ENCODE assay signal across 16 cellular contexts in the genomic region with DNA sequence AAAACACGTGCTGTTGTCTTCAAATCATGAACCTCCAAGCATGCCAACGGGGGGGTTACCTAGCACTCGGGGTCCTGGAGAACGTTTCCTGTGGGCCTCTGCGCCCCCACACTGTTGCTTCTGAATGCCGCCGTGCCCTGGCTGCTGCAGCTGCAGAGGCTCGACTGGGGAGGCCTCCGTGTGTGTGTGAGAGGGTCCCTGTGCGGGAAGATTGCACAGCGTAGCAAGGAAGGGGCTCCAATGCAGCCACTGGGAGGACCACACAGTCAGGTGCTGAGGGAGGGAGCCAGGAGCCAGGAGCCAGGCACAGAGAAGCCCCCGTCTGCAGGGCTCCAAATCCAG.
DNase-seq lines count a peak whose midpoint lies in the region; ATAC-seq and TF ChIP-seq lines count a peak whose summit lies in the region.
"Had no signal": no experiment of that assay in that cellular context is flagged by ENCODE, and none has a peak within 500 bp of the region (broad histone marks: within the 10 kb centered on the region; RNA-seq: fewer than 3 reads in every experiment).

No MANE protein-coding gene starts in this region.

- H3K27me3 Mint-ChIP-seq in activated naive CD8-positive, alpha-beta T cell treated with anti-CD3 and anti-CD28 coated beads, Interleukin-2, amount 10 ng/mL, durations not matched to agents 7 days and 5 days, result peaks cover 29% of the 10 kb centered on the region
- peaks cover 14% of the 10 kb centered on the region for H3K27me3 Mint-ChIP-seq in activated naive CD8-positive, alpha-beta T cell treated with anti-CD3 and anti-CD28 coated beads for 36 hours
- H3K27me3 Mint-ChIP-seq in neural progenitor cell (ENCODE audit: insufficient read depth, low read depth), result peaks cover 5% of the 10 kb centered on the region

- H3K36me3 Mint-ChIP-seq in activated naive CD8-positive, alpha-beta T cell treated with anti-CD3 and anti-CD28 coated beads, Interleukin-2, amount 10 ng/mL, durations not matched to agents 7 days and 5 days, result no peaks in the 10 kb centered on the region
- no peaks in the 10 kb centered on the region for H3K36me3 Mint-ChIP-seq in activated naive CD8-positive, alpha-beta T cell treated with anti-CD3 and anti-CD28 coated beads for 36 hours
- H3K36me3 Mint-ChIP-seq in neural progenitor cell, result no peaks in the 10 kb centered on the region
- H3K36me3 Mint-ChIP-seq: T-cell had no signal

- POLR2A ChIA-PET in activated naive CD8-positive, alpha-beta T cell treated with anti-CD3 and anti-CD28 coated beads, Interleukin-2, amount 10 ng/mL, durations not matched to agents 7 days and 5 days (lab: Charles Lee), result interaction anchor here (1.9 kb wide), 1 partner anchor 15 kb away, joined by 7 read pairs; no protein-coding TSS in a partner anchor
- POLR2A ChIA-PET in OCI-LY7 (lab: Charles Lee), result no interaction called here

- CTCF ChIA-PET in OCI-LY7 (lab: Charles Lee; ENCODE audit: unreplicated experiment), result no interaction called here

- H3K36me3 ChIP-seq in OCI-LY7 (ENCODE audit: insufficient read depth, low read length) (no peaks in the 10 kb centered on the region), neural progenitor cell (no peaks in the 10 kb centered on the region)
- H3K36me3 ChIP-seq: HAP-1 had no signal

- H3K27me3 ChIP-seq in neural progenitor cell, result no peaks in the 10 kb centered on the region

- TF ChIP-seq CTCF in OCI-LY7 (conservative IDR thresholded peaks at IDR 0.05; ENCODE audit: low read length) (no peak), neural progenitor cell (IDR thresholded peaks at IDR 0.05) (no peak)

- DNase-seq in activated naive CD8-positive, alpha-beta T cell treated with anti-CD3 and anti-CD28 coated beads, Interleukin-2, amount 10 ng/mL, durations not matched to agents 7 days and 5 days, result no peak
- DNase-seq in activated naive CD8-positive, alpha-beta T cell treated with anti-CD3 and anti-CD28 coated beads for 36 hours, result no peak
- DNase-seq in OCI-LY7 (ENCODE audit: low spot score) (no peak), neural progenitor cell (ENCODE audit: low spot score) (no peak), SHP77 (lab: John Stamatoyannopoulos, UW) (no peak), NCI-H2029 (lab: John Stamatoyannopoulos, UW) (no peak), activated T-cell treated with anti-CD3 and anti-CD28 coated beads for 4 hours (no peak)
- DNase-seq: 8988T, Kasumi-1, NCI-H187 treated with DMSO at 0.1 percent for 48 hours, NCI-H446 treated with DMSO at 0.1 percent for 48 hours, NCI-H748 treated with DMSO at 0.1 percent for 48 hours, T-cell had no signal

- H3K9ac ChIP-seq in neural progenitor cell, result no peak overlapping the region

- H3K4me2 ChIP-seq in OCI-LY7 (ENCODE audit: low read length) (peak overlapping the region; percentile 41), neural progenitor cell (peak overlapping the region; percentile 27)

- no TSS peak for BruUV-seq in OCI-LY7 (replicated peaks; lab: Mats Ljungman, UMichigan)

- H3K27ac ChIP-seq in OCI-LY7 (ENCODE audit: low read depth, low read length, poor library complexity, severe bottlenecking), result no peak overlapping the region
- no peak overlapping the region for H3K27ac ChIP-seq in neural progenitor cell

- H3K27ac Mint-ChIP-seq in activated naive CD8-positive, alpha-beta T cell treated with anti-CD3 and anti-CD28 coated beads, Interleukin-2, amount 10 ng/mL, durations not matched to agents 7 days and 5 days, result no peak overlapping the region
- H3K27ac Mint-ChIP-seq in activated naive CD8-positive, alpha-beta T cell treated with anti-CD3 and anti-CD28 coated beads for 36 hours, result no peak overlapping the region
- H3K27ac Mint-ChIP-seq in neural progenitor cell, result no peak overlapping the region
- H3K27ac Mint-ChIP-seq: T-cell had no signal

- H4K20me1 ChIP-seq in OCI-LY7 (ENCODE audit: insufficient read depth, low read length) (no peaks in the 10 kb centered on the region), neural progenitor cell (ENCODE audit: low read depth) (no peaks in the 10 kb centered on the region)

- intact Hi-C loops in OCI-LY7 (cut with micrococcal nuclease; ENCODE audit: unreplicated experiment), result no loop called here

- ATAC-seq in activated naive CD8-positive, alpha-beta T cell treated with anti-CD3 and anti-CD28 coated beads, Interleukin-2, amount 10 ng/mL, durations not matched to agents 7 days and 5 days (ENCODE audit: low read depth), result no peak
- ATAC-seq in GM18502 (IDR thresholded peaks at IDR 0.05; ENCODE audit: poor library complexity, unreplicated experiment), result no peak
- ATAC-seq: Panc1, T-cell had no signal

- H3K4me1 ChIP-seq in OCI-LY7 (ENCODE audit: insufficient read depth, low read length, poor library complexity, severe bottlenecking), result peaks cover 60% of the 10 kb centered on the region
- H3K4me1 ChIP-seq in neural progenitor cell, result peaks cover 16% of the 10 kb centered on the region
- H3K4me1 ChIP-seq: HAP-1 had no signal

- no peaks in the 10 kb centered on the region for H3K9me2 ChIP-seq in OCI-LY7 (ENCODE audit: insufficient read depth, low read length)

- H3K9me3 ChIP-seq in OCI-LY7 (ENCODE audit: low read length), result no peaks in the 10 kb centered on the region
- no peaks in the 10 kb centered on the region for H3K9me3 ChIP-seq in neural progenitor cell (ENCODE audit: low read depth)
- H3K9me3 ChIP-seq: HAP-1 had no signal

- H3K4me3 ChIP-seq in OCI-LY7 (ENCODE audit: low read depth, low read length, poor library complexity, severe bottlenecking), result no peak overlapping the region
- no peak overlapping the region for H3K4me3 ChIP-seq in neural progenitor cell
- H3K4me3 ChIP-seq: HAP-1 had no signal

- H3F3A ChIP-seq in neural progenitor cell (ENCODE audit: low read depth), result peaks cover 7% of the 10 kb centered on the region

- H3K4me1 Mint-ChIP-seq in activated naive CD8-positive, alpha-beta T cell treated with anti-CD3 and anti-CD28 coated beads, Interleukin-2, amount 10 ng/mL, durations not matched to agents 7 days and 5 days, result peaks cover 21% of the 10 kb centered on the region
- H3K4me1 Mint-ChIP-seq in activated naive CD8-positive, alpha-beta T cell treated with anti-CD3 and anti-CD28 coated beads for 36 hours, result peaks cover 3% of the 10 kb centered on the region
- H3K4me1 Mint-ChIP-seq in neural progenitor cell, result peaks cover 4% of the 10 kb centered on the region

- peak overlapping the region; percentile 20 for H3K4me3 Mint-ChIP-seq in activated naive CD8-positive, alpha-beta T cell treated with anti-CD3 and anti-CD28 coated beads, Interleukin-2, amount 10 ng/mL, durations not matched to agents 7 days and 5 days
- H3K4me3 Mint-ChIP-seq in activated naive CD8-positive, alpha-beta T cell treated with anti-CD3 and anti-CD28 coated beads for 36 hours, result no peak overlapping the region
- H3K4me3 Mint-ChIP-seq in neural progenitor cell, result no peak overlapping the region
- H3K4me3 Mint-ChIP-seq: T-cell had no signal

- peak overlapping the region; percentile 75; the same call in 1 of the 2 replicates for H2AFZ ChIP-seq in OCI-LY7 (ENCODE audit: low read length)
- peak overlapping the region; percentile 36 for H2AFZ ChIP-seq in neural progenitor cell (replicated peaks)

- H3K79me2 ChIP-seq in OCI-LY7 (ENCODE audit: insufficient read depth, low read depth, low read length), result no peaks in the 10 kb centered on the region
- H3K79me2 ChIP-seq in neural progenitor cell (ENCODE audit: low read depth), result no peaks in the 10 kb centered on the region

- no peaks in the 10 kb centered on the region for H3K9me3 Mint-ChIP-seq in activated naive CD8-positive, alpha-beta T cell treated with anti-CD3 and anti-CD28 coated beads, Interleukin-2, amount 10 ng/mL, durations not matched to agents 7 days and 5 days
- H3K9me3 Mint-ChIP-seq in activated naive CD8-positive, alpha-beta T cell treated with anti-CD3 and anti-CD28 coated beads for 36 hours, result no peaks in the 10 kb centered on the region
- no peaks in the 10 kb centered on the region for H3K9me3 Mint-ChIP-seq in neural progenitor cell
- H3K9me3 Mint-ChIP-seq: T-cell had no signal
